Comparison of ENCODE assay signal across 24 cellular contexts in genomic region chr3:123302961-123303360, GRCh38.
"Had no signal": no experiment of that assay in that cellular context is flagged by ENCODE, and none has a peak within 500 bp of the region (broad histone marks: within the 10 kb centered on the region; RNA-seq: fewer than 3 reads in every experiment).

No MANE protein-coding gene starts in this region.

- DNase-seq: activated CD4-positive, alpha-beta T cell treated with anti-CD3 and anti-CD28 coated beads for 48 hours; activated CD4-positive, alpha-beta T cell treated with anti-CD3 and anti-CD28 coated beads, Interleukin-2, amount 50 U/mL, for 48 hours; activated CD8-positive, alpha-beta memory T cell treated with anti-CD3 and anti-CD28 coated beads for 24 hours; activated effector memory CD4-positive, alpha-beta T cell treated with Interleukin-2 at 50 U/mL for 16 hours; activated naive CD4-positive, alpha-beta T cell treated with Interleukin-2 at 50 U/mL for 16 hours; brain microvascular endothelial cell; central memory CD4-positive, alpha-beta T cell; dermis blood vessel endothelial cell; effector CD4-positive, alpha-beta T cell; foreskin keratinocyte; midbrain; naive thymus-derived CD8-positive, alpha-beta T cell; occipital lobe; right cardiac atrium; stimulated activated naive CD4-positive, alpha-beta T cell; T-helper 1 cell; tibial artery had no signal

- H3K27ac ChIP-seq: brain microvascular endothelial cell, foreskin keratinocyte, parathyroid adenoma, suprapubic skin, tibial artery, VCaP had no signal

- H3K4me1 ChIP-seq: foreskin keratinocyte, parathyroid adenoma, suprapubic skin had no signal

- FAIRE-seq: astrocyte, islet of Langerhans had no signal

- H3K79me2 ChIP-seq: parathyroid adenoma had no signal

- H3K4me3 ChIP-seq: esophagus muscularis mucosa, suprapubic skin, tibial artery had no signal

- H3K9me3 ChIP-seq: esophagus muscularis mucosa, suprapubic skin, tibial artery had no signal

- H3K27me3 ChIP-seq: brain microvascular endothelial cell, esophagus muscularis mucosa, suprapubic skin, tibial artery had no signal

- H3K36me3 ChIP-seq: brain microvascular endothelial cell, suprapubic skin had no signal

- ATAC-seq: activated CD4-positive, CD25-positive, alpha-beta regulatory T cell treated with anti-CD3 and anti-CD28 coated beads, Interleukin-2, amount 50 U/mL, for 24 hours; foreskin keratinocyte; naive thymus-derived CD8-positive, alpha-beta T cell had no signal

- H2AFZ ChIP-seq: parathyroid adenoma had no signal

- H3K9ac ChIP-seq: parathyroid adenoma had no signal
